ENCODE assay signal across 7 cellular contexts in genomic region chrX:37348237-37349130, GRCh38. TPM values are rescaled to one million over a fixed set of nuclear protein-coding genes. Genes with fewer than 3 reads are reported as not detected.
DNase-seq lines count a peak whose midpoint lies in the region; ATAC-seq, FAIRE-seq and TF ChIP-seq lines count a peak whose summit lies in the region.

No MANE protein-coding gene starts in this region.

- H3K27ac ChIP-seq in left lung (peak overlapping the region; percentile 37 to 63), temporal lobe (ENCODE audit: low read depth, low read length) (peak overlapping the region; percentile 70)

- H3K27me3 ChIP-seq in MG63 (no peaks in the 10 kb centered on the region), left lung (peaks cover 0 to 11% of the 10 kb centered on the region in 2 donors)

- no peak for TF ChIP-seq POLR2A in GM12891 (IDR thresholded peaks at IDR 0.05; ENCODE audit: low read depth, low read length)

- H3K36me3 Mint-ChIP-seq in activated T-helper 1 cell treated with anti-CD3 and anti-CD28 coated beads, Interleukin-12 subunit alpha, Interleukin-12 subunit beta, Interleukin-2, Interleukin-4 antibody, amounts not matched to agents 30 ng/mL and 10 ng/mL and 1 ng/mL, durations not matched to agents 14 hours and 24 hours and 36 hours (ENCODE audit: low read depth): no peaks in the 10 kb centered on the region

- H3K9me3 Mint-ChIP-seq in activated T-helper 1 cell treated with anti-CD3 and anti-CD28 coated beads, Interleukin-12 subunit alpha, Interleukin-12 subunit beta, Interleukin-2, Interleukin-4 antibody, amounts not matched to agents 30 ng/mL and 10 ng/mL and 1 ng/mL, durations not matched to agents 14 hours and 24 hours and 36 hours: no peaks in the 10 kb centered on the region

- no peaks in the 10 kb centered on the region for H3K36me3 ChIP-seq in MG63
- H3K36me3 ChIP-seq in left lung: no peaks in the 10 kb centered on the region

- H3K4me1 ChIP-seq in left lung: no peaks in the 10 kb centered on the region

- no peak overlapping the region for H3K4me3 Mint-ChIP-seq in activated T-helper 1 cell treated with anti-CD3 and anti-CD28 coated beads, Interleukin-12 subunit alpha, Interleukin-12 subunit beta, Interleukin-2, Interleukin-4 antibody, amounts not matched to agents 30 ng/mL and 10 ng/mL and 1 ng/mL, durations not matched to agents 14 hours and 24 hours and 36 hours

- FAIRE-seq in GM12891 (lab: Jason Lieb, UNC): no peak

- H3K27me3 Mint-ChIP-seq in activated T-helper 1 cell treated with anti-CD3 and anti-CD28 coated beads, Interleukin-12 subunit alpha, Interleukin-12 subunit beta, Interleukin-2, Interleukin-4 antibody, amounts not matched to agents 30 ng/mL and 10 ng/mL and 1 ng/mL, durations not matched to agents 14 hours and 24 hours and 36 hours (ENCODE audit: insufficient read depth): peaks cover 24% of the 10 kb centered on the region

- DNase-seq in MG63: no peak
- peak; percentile 70 for DNase-seq in choroid plexus epithelial cell (ENCODE audit: low read depth)
- DNase-seq in left lung: no peak
- DNase-seq in activated T-helper 1 cell treated with anti-CD3 and anti-CD28 coated beads, Interleukin-12 subunit alpha, Interleukin-12 subunit beta, Interleukin-2, Interleukin-4 antibody, amounts not matched to agents 30 ng/mL and 10 ng/mL and 1 ng/mL, durations not matched to agents 14 hours and 24 hours and 36 hours (ENCODE audit: low spot score): no peak
- DNase-seq in mesenteric fat pad (ENCODE audit: low spot score): no peak
- DNase-seq in GM12891 (ENCODE audit: insufficient read length, low spot score): no peak

- intact Hi-C loops in left lung (cut with DNase I): no loop called here
- intact Hi-C loops in activated T-helper 1 cell treated with anti-CD3 and anti-CD28 coated beads, Interleukin-12 subunit alpha, Interleukin-12 subunit beta, Interleukin-2, Interleukin-4 antibody, amounts not matched to agents 30 ng/mL and 10 ng/mL and 1 ng/mL, durations not matched to agents 14 hours and 24 hours and 36 hours (cut with micrococcal nuclease): no loop called here

- H3K4me3 ChIP-seq in MG63 (peak overlapping the region; percentile 74), choroid plexus epithelial cell (ENCODE audit: low read depth, low read length) (peak overlapping the region; percentile 38), left lung (peak overlapping the region; percentile 49 to 51)

- no peak for TF ChIP-seq CTCF in choroid plexus epithelial cell (conservative IDR thresholded peaks at IDR 0.05; ENCODE audit: low read depth, low read length)
- no peak for TF ChIP-seq CTCF in left lung (IDR thresholded peaks at IDR 0.05)

- no peaks in the 10 kb centered on the region for H3K4me1 Mint-ChIP-seq in activated T-helper 1 cell treated with anti-CD3 and anti-CD28 coated beads, Interleukin-12 subunit alpha, Interleukin-12 subunit beta, Interleukin-2, Interleukin-4 antibody, amounts not matched to agents 30 ng/mL and 10 ng/mL and 1 ng/mL, durations not matched to agents 14 hours and 24 hours and 36 hours (ENCODE audit: low read depth)

- peak; percentile 5 for ATAC-seq in left lung

- H3K27ac Mint-ChIP-seq in activated T-helper 1 cell treated with anti-CD3 and anti-CD28 coated beads, Interleukin-12 subunit alpha, Interleukin-12 subunit beta, Interleukin-2, Interleukin-4 antibody, amounts not matched to agents 30 ng/mL and 10 ng/mL and 1 ng/mL, durations not matched to agents 14 hours and 24 hours and 36 hours: no peak overlapping the region

- H3K9me3 ChIP-seq in MG63: no peaks in the 10 kb centered on the region
- no peaks in the 10 kb centered on the region for H3K9me3 ChIP-seq in left lung

TF ChIP-seq in GM12891, 5 proteins besides CTCF, POLR2A, EP300 and RAD21:
- TF ChIP-seq TAF1 (IDR thresholded peaks at IDR 0.05; ENCODE audit: low read depth, low read length) (no peak), SPI1 (IDR thresholded peaks at IDR 0.05; ENCODE audit: low read depth, low read length) (no peak), POLR2AphosphoS5 (IDR thresholded peaks at IDR 0.05; ENCODE audit: low read depth, low read length) (no peak), POU2F2 (IDR thresholded peaks at IDR 0.05; ENCODE audit: low read depth, low read length) (no peak), PAX5 (IDR thresholded peaks at IDR 0.05; ENCODE audit: insufficient read depth, low read length, severe bottlenecking) (no peak)

RNA-seq across cellular contexts. Expression of gene PRRG1, which starts 0.7 kb away (rescaled TPM):
- 8.0 and 13.2 TPM in 2 replicates for total RNA-seq in MG63 (2014; rRNA removed; shearing (Covaris generic); ENCODE audit: low replicate concordance)
- total RNA-seq in left lung (1 to 10 TPM; 8.6 to 9.8 TPM), temporal lobe (5.4 TPM), mesenteric fat pad (32.4 TPM)
- not detected in 2 replicates for total RNA-seq in activated T-helper 1 cell treated with anti-CD3 and anti-CD28 coated beads, Interleukin-12 subunit alpha, Interleukin-12 subunit beta, Interleukin-2, Interleukin-4 antibody, amounts not matched to agents 30 ng/mL and 10 ng/mL and 1 ng/mL, durations not matched to agents 14 hours and 24 hours and 36 hours
- polyA plus RNA-seq in GM12891 (2012; ENCODE audit: low read depth, missing spikeins): not detected
